Comparison of ENCODE assay signal across 15 cellular contexts in the genomic region with DNA sequence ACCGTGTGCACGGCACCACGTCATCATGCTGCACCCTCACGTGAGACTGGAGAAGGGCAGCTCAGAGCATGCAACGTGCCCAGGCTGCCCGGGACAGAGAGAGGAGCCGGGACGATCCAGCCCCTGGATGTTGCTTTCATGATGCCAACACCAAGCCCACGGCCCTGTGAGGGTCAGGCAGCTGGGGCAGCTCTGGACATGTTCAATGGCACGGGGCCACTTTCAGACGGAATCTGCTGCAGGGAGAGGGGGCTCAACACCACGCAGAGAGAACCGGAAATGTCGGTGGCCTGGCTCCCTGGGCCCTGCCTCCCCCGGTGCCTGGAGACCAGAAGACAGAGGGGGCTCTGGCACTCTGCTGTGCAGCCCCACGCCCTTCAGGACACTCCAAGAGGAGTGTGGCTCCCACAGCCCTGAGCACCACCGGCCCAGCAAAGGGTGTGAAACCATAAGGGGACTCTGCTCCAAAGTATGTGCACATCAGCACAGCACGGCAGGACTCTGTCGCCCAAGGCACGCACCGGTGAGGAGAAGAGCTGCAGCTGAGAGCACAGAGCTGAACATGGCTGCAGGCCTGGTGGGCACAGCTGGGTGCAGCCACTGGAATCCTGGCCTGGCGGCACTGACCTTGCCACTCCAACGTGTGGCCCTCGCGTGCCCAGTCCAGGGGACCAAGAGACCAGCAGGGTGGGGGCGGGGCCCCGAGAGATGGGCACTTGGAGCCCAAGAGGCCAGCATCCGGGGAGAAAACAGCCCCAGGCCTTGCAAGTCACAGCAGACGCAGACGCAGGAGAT.
A peak's percentile ranks its signal among the peaks of the same experiment; 100 is the strongest.
DNase-seq lines count a peak whose midpoint lies in the region; ATAC-seq and TF ChIP-seq lines count a peak whose summit lies in the region.
"Had no signal": no experiment of that assay in that cellular context is flagged by ENCODE, and none has a peak within 500 bp of the region (broad histone marks: within the 10 kb centered on the region; RNA-seq: fewer than 3 reads in every experiment).

No MANE protein-coding gene starts in this region.

- ATAC-seq in heart left ventricle (no peak), T-helper 17 cell (no peak), lower lobe of right lung (no peak)
- ATAC-seq: A549 had no signal

- intact Hi-C loops in heart left ventricle (cut with DNase I), result loop anchor here in 1 of 10 donors (5.0 kb wide), 3 partner anchors 68 to 457 kb away; no protein-coding TSS in a partner anchor
- intact Hi-C loops in lower lobe of right lung (cut with DNase I), result no loop called here
- intact Hi-C loops in spleen (cut with DNase I; ENCODE audit: low total_unique reads), result no loop called here

- H3K4me3 Mint-ChIP-seq in T-helper 17 cell, result peak overlapping the region; percentile 25
- H3K4me3 Mint-ChIP-seq: IgD-negative memory B cell had no signal

- peak in 3 of 5 donors; percentile 17 to 58 (median 20) for DNase-seq in heart left ventricle
- no peak for DNase-seq in right atrium auricular region (ENCODE audit: low spot score)
- no peak for DNase-seq in T-helper 17 cell
- DNase-seq in lower lobe of right lung, result peak; percentile 28
- DNase-seq in spleen, result no peak
- DNase-seq in NCI-H2029 treated with DMSO at 0.1 percent for 48 hours (lab: John Stamatoyannopoulos, UW), result no peak
- no peak for DNase-seq in activated gamma-delta T cell treated with Interleukin-2 at 50 U/mL for 16 hours
- DNase-seq in 8988T, result no peak
- DNase-seq: GDM1, NCI-H2107, NCI-H345, PC-9 had no signal

- peak overlapping the region in 1 of 12 donors; percentile 35 for H3K27ac ChIP-seq in heart left ventricle
- peak overlapping the region in 1 of 2 donors; percentile 11 for H3K27ac ChIP-seq in right atrium auricular region
- no peak overlapping the region for H3K27ac ChIP-seq in lower lobe of right lung
- peak overlapping the region in 5 of 8 donors; percentile 12 to 56 (median 28) for H3K27ac ChIP-seq in spleen
- H3K27ac ChIP-seq: A549, PC-9 had no signal

- WGBS in heart left ventricle, 4 donors, result 87 to 95% (median 93%) methylated on average over 20 to 30 of the region's 30 CpGs
- WGBS in spleen, 5 donors, result 89 to 96% (median 92%) methylated on average over 22 to 30 of the region's 30 CpGs

- TF ChIP-seq CTCF in heart left ventricle (IDR thresholded peaks at IDR 0.05) (no peak), right atrium auricular region (IDR thresholded peaks at IDR 0.05) (no peak), lower lobe of right lung (IDR thresholded peaks at IDR 0.05) (no peak), spleen (IDR thresholded peaks at IDR 0.05 in 8 of 11, conservative IDR thresholded peaks at IDR 0.05 in 3 of 11) (no peak)

- H3K27me3 Mint-ChIP-seq in T-helper 17 cell, result no peaks in the 10 kb centered on the region

- H3K4me1 Mint-ChIP-seq in T-helper 17 cell, result peaks cover 8% of the 10 kb centered on the region

- H3K27me3 ChIP-seq in heart left ventricle (no peaks in the 10 kb centered on the region), right atrium auricular region (no peaks in the 10 kb centered on the region), lower lobe of right lung (ENCODE audit: low read depth) (no peaks in the 10 kb centered on the region), spleen (replicated peaks in 1 of 7) (no peaks in the 10 kb centered on the region)

- peaks cover 6% of the 10 kb centered on the region for H3K36me3 Mint-ChIP-seq in T-helper 17 cell (ENCODE audit: low read depth)

- TF ChIP-seq POLR2A in heart left ventricle (IDR thresholded peaks at IDR 0.05) (no peak), spleen (IDR thresholded peaks at IDR 0.05) (no peak)

- H3K4me3 ChIP-seq in heart left ventricle (no peak overlapping the region), right atrium auricular region (no peak overlapping the region), lower lobe of right lung (no peak overlapping the region), spleen (no peak overlapping the region)
- H3K4me3 ChIP-seq: A549, HAP-1, PC-9 had no signal

- H3K36me3 ChIP-seq in heart left ventricle (no peaks in the 10 kb centered on the region), right atrium auricular region (no peaks in the 10 kb centered on the region), lower lobe of right lung (no peaks in the 10 kb centered on the region), spleen (peaks cover 0 to 9% (median 0%) of the 10 kb centered on the region in 6 donors)
- H3K36me3 ChIP-seq: HAP-1 had no signal

- H3K27ac Mint-ChIP-seq in T-helper 17 cell, result no peak overlapping the region

- peaks cover 0 to 4% (median 0%) of the 10 kb centered on the region in 12 donors for H3K9me3 ChIP-seq in heart left ventricle
- H3K9me3 ChIP-seq in right atrium auricular region, result no peaks in the 10 kb centered on the region
- no peaks in the 10 kb centered on the region for H3K9me3 ChIP-seq in T-helper 17 cell (ENCODE audit: control insufficient read depth, low read length, poor library complexity, severe bottlenecking)
- H3K9me3 ChIP-seq in lower lobe of right lung, result no peaks in the 10 kb centered on the region
- peaks cover 0 to 7% (median 0%) of the 10 kb centered on the region in 8 donors for H3K9me3 ChIP-seq in spleen
- H3K9me3 ChIP-seq: A549, HAP-1 had no signal

- H3K4me1 ChIP-seq in heart left ventricle, result peaks cover 0 to 38% (median 15%) of the 10 kb centered on the region in 12 donors
- H3K4me1 ChIP-seq in right atrium auricular region, result peaks cover 0 to 40% of the 10 kb centered on the region in 2 donors
- peaks cover 10% of the 10 kb centered on the region for H3K4me1 ChIP-seq in lower lobe of right lung
- peaks cover 0 to 53% (median 19%) of the 10 kb centered on the region in 6 donors for H3K4me1 ChIP-seq in spleen
- H3K4me1 ChIP-seq: A549, HAP-1 had no signal

Comparison
In these comparisons a context has a peak if more than half of its experiments do, and no peak if none do; other contexts are left out.
1. DNase-seq: peak in heart left ventricle (3 of 5) and lower lobe of right lung (single experiment); none in right atrium auricular region (single experiment), T-helper 17 cell (0 of 3), spleen (single experiment), NCI-H2029 treated with DMSO at 0.1 percent for 48 hours (single experiment), activated gamma-delta T cell treated with Interleukin-2 at 50 U/mL for 16 hours (single experiment) and 8988T (single experiment).